ENCODE assay signal across 8 cellular contexts in the genomic region with DNA sequence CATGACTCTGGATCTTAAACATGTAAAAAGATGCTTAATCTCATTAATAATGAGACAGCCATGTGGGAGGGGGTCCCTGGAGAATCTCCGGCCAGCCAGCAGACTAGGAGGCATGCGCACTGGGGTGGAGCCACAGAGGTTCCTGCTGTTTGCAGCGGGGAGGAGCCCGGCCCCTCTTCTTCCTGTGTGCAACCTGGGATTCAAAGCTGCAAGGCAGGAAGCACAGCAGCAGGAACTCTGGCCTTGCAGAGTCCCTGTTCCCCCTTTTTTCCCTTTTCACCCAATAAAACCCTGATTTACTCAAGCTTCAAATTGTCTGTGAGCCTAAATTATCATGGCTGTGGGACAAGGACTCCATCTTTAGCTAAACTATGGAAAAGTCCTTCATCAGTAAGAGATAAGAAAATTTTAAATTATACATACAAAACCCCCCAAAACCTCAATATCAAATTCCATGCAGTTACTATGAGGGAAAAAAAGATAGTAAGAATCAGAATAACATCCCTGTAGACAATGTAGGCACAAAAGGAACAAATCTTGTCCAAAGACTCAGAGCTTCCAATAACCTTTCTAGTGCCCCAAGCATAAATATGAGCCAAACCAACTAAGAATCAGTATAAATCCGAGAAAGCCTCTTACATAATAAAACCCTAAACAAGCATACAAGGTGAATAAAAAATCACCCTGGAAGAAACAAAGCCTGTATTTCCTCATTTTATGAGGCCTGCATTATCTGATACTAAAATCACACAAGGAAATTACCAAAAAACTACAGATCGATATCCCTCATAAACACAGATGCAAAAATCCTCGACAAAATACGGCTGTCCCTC. TPM values are rescaled to one million over a fixed set of nuclear protein-coding genes. Genes with fewer than 3 reads are reported as not detected.
DNase-seq lines count a peak whose midpoint lies in the region; ATAC-seq and TF ChIP-seq lines count a peak whose summit lies in the region.

No MANE protein-coding gene starts in this region.

- peaks cover 9% of the 10 kb centered on the region for H3K4me1 ChIP-seq in mammary epithelial cell (ENCODE audit: insufficient read depth, low read length)

- intact Hi-C loops in mammary epithelial cell (cut with micrococcal nuclease) (no loop called here), left colon (cut with DNase I, micrococcal nuclease) (no loop called here)

- no peak overlapping the region for H3K4me3 Mint-ChIP-seq in stimulated activated effector memory CD8-positive, alpha-beta T cell treated with anti-CD3 and anti-CD28 coated beads, Interleukin-12 subunit alpha, Interleukin-12 subunit beta, amount 100 ng/mL, for 72 hours

- H4K20me1 ChIP-seq in mammary epithelial cell (ENCODE audit: insufficient read depth, low read length): no peaks in the 10 kb centered on the region

- H3K27ac Mint-ChIP-seq in stimulated activated effector memory CD8-positive, alpha-beta T cell treated with anti-CD3 and anti-CD28 coated beads, Interleukin-12 subunit alpha, Interleukin-12 subunit beta, amount 100 ng/mL, for 72 hours: peak overlapping the region; percentile 10

- no peaks in the 10 kb centered on the region for H3K9me3 ChIP-seq in mammary epithelial cell (replicated peaks; ENCODE audit: insufficient read depth, low read length)

- CTCF ChIA-PET in HEK293T (lab: Yijun Ruan, JAX): interaction anchor here (1.0 to 1.2 kb wide), 3 partner anchors 17 to 44 kb away, joined by 3 to 6 read pairs (median 4); no protein-coding TSS in a partner anchor
- CTCF ChIA-PET in mammary epithelial cell (lab: Charles Lee; ENCODE audit: low non-redundant PET): no interaction called here

- H3K4me3 ChIP-seq in mammary epithelial cell (replicated peaks in 1 of 3; ENCODE audit: insufficient read depth in 1 of 3, low read depth in 2 of 3, low read length in 3 of 3): peak overlapping the region; percentile 20 to 36 (median 25)

- whole genome bisulfite sequencing in mammary epithelial cell (ENCODE audit: low coverage, missing lambda C conversion rate): 27% methylated on average over 8 of the region's 8 CpGs

- H3K4me1 Mint-ChIP-seq in stimulated activated effector memory CD8-positive, alpha-beta T cell treated with anti-CD3 and anti-CD28 coated beads, Interleukin-12 subunit alpha, Interleukin-12 subunit beta, amount 100 ng/mL, for 72 hours: peaks cover 18% of the 10 kb centered on the region

- no peak for TF ChIP-seq CTCF in mammary epithelial cell (conservative IDR thresholded peaks at IDR 0.05 in 1 of 2, IDR thresholded peaks at IDR 0.05 in 1 of 2; ENCODE audit: extremely low read depth in 1 of 2, insufficient read depth in 1 of 2, low read depth in 1 of 2, low read length in 2 of 2)

- DNase-seq in G401 (ENCODE audit: low spot score) (peak; percentile 16), HEK293T (ENCODE audit: extremely low spot score) (peak; percentile 45), NCI-H526 treated with DMSO at 0.1 percent for 48 hours (lab: John Stamatoyannopoulos, UW) (peak; percentile 5), mammary epithelial cell (peak; percentile 49), left colon (peak; percentile 86), epidermal melanocyte (ENCODE audit: insufficient read length, low spot score) (no peak), mesenteric fat pad (ENCODE audit: low spot score) (no peak)
- DNase-seq in stimulated activated effector memory CD8-positive, alpha-beta T cell treated with anti-CD3 and anti-CD28 coated beads, Interleukin-12 subunit alpha, Interleukin-12 subunit beta, amount 100 ng/mL, for 72 hours (ENCODE audit: low spot score in 2 of 2): no peak

- in situ Hi-C loops in G401 (cut with HindIII; ENCODE audit: low sequenced_read_pairs): no loop called here
- in situ Hi-C loops in mammary epithelial cell (cut with MboI; ENCODE audit: low sequenced_read_pairs in 2 of 2): no loop called here

- ATAC-seq in left colon: peak; percentile 99
- peak; percentile 28 for ATAC-seq in stimulated activated effector memory CD8-positive, alpha-beta T cell treated with anti-CD3 and anti-CD28 coated beads, Interleukin-12 subunit alpha, Interleukin-12 subunit beta, amount 100 ng/mL, for 72 hours

- no peak overlapping the region for H3K27ac ChIP-seq in mammary epithelial cell (ENCODE audit: insufficient read depth, low read depth, low read length)

- dilution Hi-C loops in mammary epithelial cell (cut with HindIII; ENCODE audit: low sequenced_read_pairs): no loop called here

- POLR2A ChIA-PET in HEK293T (lab: Yijun Ruan, JAX): interaction anchor here (0.8 to 1.6 kb wide), 2 partner anchors 12 to 21 kb away, joined by 3 to 10 read pairs; a partner anchor contains a TSS

- H3K27me3 ChIP-seq in mammary epithelial cell (ENCODE audit: insufficient read depth, low read length): no peaks in the 10 kb centered on the region

- no TSS peak for BruUV-seq in mammary epithelial cell (replicated peaks; lab: Mats Ljungman, UMichigan)

- H3K9ac ChIP-seq in mammary epithelial cell (ENCODE audit: insufficient read depth, low read length): no peak overlapping the region

- peak overlapping the region; percentile 77 for H3K4me2 ChIP-seq in mammary epithelial cell (ENCODE audit: insufficient read depth, low read depth, low read length)

- H3K9me3 Mint-ChIP-seq in stimulated activated effector memory CD8-positive, alpha-beta T cell treated with anti-CD3 and anti-CD28 coated beads, Interleukin-12 subunit alpha, Interleukin-12 subunit beta, amount 100 ng/mL, for 72 hours: no peaks in the 10 kb centered on the region

- H3K79me2 ChIP-seq in mammary epithelial cell (ENCODE audit: insufficient read depth, low read length): peaks cover 92% of the 10 kb centered on the region

- no peaks in the 10 kb centered on the region for H3K36me3 ChIP-seq in mammary epithelial cell (ENCODE audit: insufficient read depth, low read length)

- H3K36me3 Mint-ChIP-seq in stimulated activated effector memory CD8-positive, alpha-beta T cell treated with anti-CD3 and anti-CD28 coated beads, Interleukin-12 subunit alpha, Interleukin-12 subunit beta, amount 100 ng/mL, for 72 hours: peaks cover 7% of the 10 kb centered on the region

- no peak overlapping the region for H2AFZ ChIP-seq in mammary epithelial cell (ENCODE audit: low read depth, low read length)

TF ChIP-seq in HEK293T, 16 proteins besides CTCF, POLR2A, EP300 and RAD21:
- TF ChIP-seq SUZ12 (IDR thresholded peaks at IDR 0.05) (no peak), CTBP1 (IDR thresholded peaks at IDR 0.05; ENCODE audit: borderline replicate concordance) (no peak), FOXA1 (IDR thresholded peaks at IDR 0.05) (no peak), L3MBTL2 (conservative IDR thresholded peaks at IDR 0.05) (no peak), TARDBP (IDR thresholded peaks at IDR 0.05) (no peak), SP1 (IDR thresholded peaks at IDR 0.05) (no peak), BHLHE40 (IDR thresholded peaks at IDR 0.05; ENCODE audit: borderline replicate concordance) (no peak), ARNT (IDR thresholded peaks at IDR 0.05) (no peak)
- TF ChIP-seq, protein P1, sequence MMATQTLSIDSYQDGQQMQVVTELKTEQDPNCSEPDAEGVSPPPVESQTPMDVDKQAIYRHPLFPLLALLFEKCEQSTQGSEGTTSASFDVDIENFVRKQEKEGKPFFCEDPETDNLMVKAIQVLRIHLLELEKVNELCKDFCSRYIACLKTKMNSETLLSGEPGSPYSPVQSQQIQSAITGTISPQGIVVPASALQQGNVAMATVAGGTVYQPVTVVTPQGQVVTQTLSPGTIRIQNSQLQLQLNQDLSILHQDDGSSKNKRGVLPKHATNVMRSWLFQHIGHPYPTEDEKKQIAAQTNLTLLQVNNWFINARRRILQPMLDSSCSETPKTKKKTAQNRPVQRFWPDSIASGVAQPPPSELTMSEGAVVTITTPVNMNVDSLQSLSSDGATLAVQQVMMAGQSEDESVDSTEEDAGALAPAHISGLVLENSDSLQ (IDR thresholded peaks at IDR 0.05): no peak

RNA-seq across cellular contexts. Expression of a gene that starts 12.1 kb away (rescaled TPM):
- total RNA-seq in G401 (2014; rRNA removed; shearing (Covaris generic)): 58.3 and 63.1 TPM in 2 replicates
- total RNA-seq in mammary epithelial cell (10 to 100 TPM; 18.0 to 35.9 TPM), left colon (100 to 1,000 TPM in 1 of 2 donors, 10 to 100 TPM in 1; 79.8 to 117 TPM), mesenteric fat pad (43.1 TPM)
- 18.1 TPM for polyA plus RNA-seq in mammary epithelial cell
- polyA minus RNA-seq in mammary epithelial cell: 44.1 TPM

RNA-seq across cellular contexts. Expression of a gene that starts 43.3 kb away (rescaled TPM):
- total RNA-seq in G401 (2014; rRNA removed; shearing (Covaris generic)): 33.0 and 47.7 TPM in 2 replicates
- total RNA-seq in mammary epithelial cell: 10 to 100 TPM; 12.5 to 15.6 TPM
- 12.2 TPM for polyA plus RNA-seq in mammary epithelial cell
- polyA minus RNA-seq in mammary epithelial cell: 33.8 TPM
- 10 to 100 TPM; 54.1 to 71.9 TPM for total RNA-seq in left colon
- total RNA-seq in mesenteric fat pad: 17.3 TPM

Comparison
In these comparisons a context has a peak if more than half of its experiments do, and no peak if none do; other contexts are left out.
1. DNase-seq: peak in G401 (single experiment), HEK293T (single experiment), NCI-H526 treated with DMSO at 0.1 percent for 48 hours (single experiment), mammary epithelial cell (single experiment) and left colon (2 of 2); none in stimulated activated effector memory CD8-positive, alpha-beta T cell treated with anti-CD3 and anti-CD28 coated beads, Interleukin-12 subunit alpha, Interleukin-12 subunit beta, amount 100 ng/mL, for 72 hours (0 of 2), epidermal melanocyte (single experiment) and mesenteric fat pad (single experiment).